Comparison of ENCODE assay signal across 8 cellular contexts in the genomic region with DNA sequence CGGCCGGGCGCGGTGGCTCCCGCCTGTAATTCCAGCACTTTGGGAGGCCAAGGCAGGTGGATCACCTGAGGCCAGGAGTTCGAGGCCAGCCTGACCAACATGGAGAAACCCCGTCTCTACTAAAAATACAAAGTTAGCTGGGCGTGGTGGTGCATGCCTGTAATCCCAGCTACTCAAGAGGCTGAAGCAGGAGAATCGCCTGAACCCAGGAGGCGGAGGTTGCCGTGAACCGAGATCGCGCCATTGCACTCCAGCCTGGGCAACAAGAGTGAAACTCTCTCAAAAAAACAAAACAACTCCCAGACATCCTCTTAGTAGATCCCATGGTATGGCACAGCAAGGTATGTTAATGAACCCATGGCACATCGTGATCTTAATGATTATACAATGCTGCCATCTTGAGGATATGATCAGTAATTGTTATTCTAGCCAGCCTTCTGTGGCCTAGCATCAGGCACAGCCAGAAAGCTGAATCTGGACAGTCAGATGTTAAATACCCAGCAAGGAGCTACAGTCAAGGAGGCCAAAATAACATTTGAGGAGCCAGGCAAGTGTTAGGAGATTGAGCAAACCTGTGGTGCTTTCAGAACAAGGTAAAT. TPM values are rescaled to one million over a fixed set of nuclear protein-coding genes. Genes with fewer than 3 reads are reported as not detected.
A peak's percentile ranks its signal among the peaks of the same experiment; 100 is the strongest.
DNase-seq lines count a peak whose midpoint lies in the region; ATAC-seq, FAIRE-seq and TF ChIP-seq lines count a peak whose summit lies in the region.
"Not testable (repeated sequence)": the region's sequence is repeated elsewhere in the genome, so short reads cannot be mapped to it uniquely, and the experiment has no call there.

No MANE protein-coding gene starts in this region.

- H4K8ac ChIP-seq in mesendoderm (ENCODE audit: low read depth, low read length): not testable (repeated sequence)

- H3K4ac ChIP-seq in mesendoderm (ENCODE audit: low read depth, low read length): not testable (repeated sequence)

- H3K56ac ChIP-seq in mesendoderm (ENCODE audit: low read length): not testable (repeated sequence)

- FAIRE-seq in G401.6 (lab: Jason Lieb, UNC): peak; percentile 98

- TF ChIP-seq CTCF in epithelial cell of proximal tubule (conservative IDR thresholded peaks at IDR 0.05; ENCODE audit: low read depth, low read length) (peak; percentile 57), thyroid gland (IDR thresholded peaks at IDR 0.05) (peak in 5 of 6 experiments; percentile 25 to 83 (median 73))

- peak; percentile 94 for ATAC-seq in GM21717 (IDR thresholded peaks at IDR 0.05; ENCODE audit: unreplicated experiment)
- peak; percentile 65 for ATAC-seq in HG03575 (IDR thresholded peaks at IDR 0.05; ENCODE audit: extremely low read depth, insufficient number of reproducible peaks, low FRiP score, unreplicated experiment)
- peak; percentile 83 to 85 for ATAC-seq in activated CD4-positive, CD25-positive, alpha-beta regulatory T cell treated with anti-CD3 and anti-CD28 coated beads, Interleukin-2, amount 50 U/mL, for 24 hours

- H3K4me1 ChIP-seq in mesendoderm (ENCODE audit: control insufficient read depth, low read depth, low read length): not testable (repeated sequence)
- H3K4me1 ChIP-seq in thyroid gland: peaks cover 9 to 19% of the 10 kb centered on the region in 2 donors

- H3K27me3 ChIP-seq in mesendoderm (ENCODE audit: insufficient read depth, low read length, poor library complexity); thyroid gland: not testable (repeated sequence)

- not testable (repeated sequence) for H2AK5ac ChIP-seq in mesendoderm (ENCODE audit: low read length)

- not testable (repeated sequence) for H2BK5ac ChIP-seq in mesendoderm (ENCODE audit: low read length)

- not testable (repeated sequence) for H3K23ac ChIP-seq in mesendoderm (ENCODE audit: low read length)

- H3K79me2 ChIP-seq in mesendoderm (ENCODE audit: control insufficient read depth, insufficient read depth, low read length): not testable (repeated sequence)

- H2BK15ac ChIP-seq in mesendoderm (replicated peaks; ENCODE audit: low read depth): not testable (repeated sequence)

- peak; percentile 38 for DNase-seq in NCI-H510A (lab: John Stamatoyannopoulos, UW)
- DNase-seq in epithelial cell of proximal tubule (ENCODE audit: low read depth); thyroid gland: not testable (repeated sequence)
- DNase-seq in mesendoderm: peak; percentile 92

- not testable (repeated sequence) for H2BK120ac ChIP-seq in mesendoderm (ENCODE audit: low read depth, low read length)

- not testable (repeated sequence) for H3K36me3 ChIP-seq in mesendoderm (ENCODE audit: control insufficient read depth, insufficient read depth, low read length); thyroid gland

- not testable (repeated sequence) for H3K9ac ChIP-seq in mesendoderm (ENCODE audit: low read length)

- not testable (repeated sequence) for TF ChIP-seq POLR2A in thyroid gland (IDR thresholded peaks at IDR 0.05)

- intact Hi-C loops in thyroid gland (cut with DNase I): loop anchor here (5.0 to 10.0 kb wide), 3 partner anchors 122 to 250 kb away; no protein-coding TSS in a partner anchor

- not testable (repeated sequence) for H3K9me3 ChIP-seq in thyroid gland

- H3K4me2 ChIP-seq in mesendoderm (ENCODE audit: low read length): not testable (repeated sequence)

- not testable (repeated sequence) for H3K79me1 ChIP-seq in mesendoderm (ENCODE audit: low read length)

- H3K27ac ChIP-seq in mesendoderm (ENCODE audit: low read depth, low read length); thyroid gland: not testable (repeated sequence)

- WGBS in mesendoderm (ENCODE audit: extremely low coverage, insufficient coverage, low lambda C conversion rate): no CpG with 5 or more reads among the region's 15 CpGs
- 44 to 45% methylated on average over 15 of the region's 15 CpGs for WGBS in thyroid gland, 2 donors

- H3K4me3 ChIP-seq in epithelial cell of proximal tubule (ENCODE audit: low read depth, low read length); mesendoderm (ENCODE audit: low read length); thyroid gland (replicated peaks in 1 of 3): not testable (repeated sequence)

- not testable (repeated sequence) for H3K18ac ChIP-seq in mesendoderm (ENCODE audit: low read length)

- H4K5ac ChIP-seq in mesendoderm (ENCODE audit: low read length): not testable (repeated sequence)

RNA-seq across cellular contexts. Expression of a gene that starts 13.4 kb away (rescaled TPM):
- total RNA-seq in epithelial cell of proximal tubule (176 and 187 TPM in 2 replicates), thyroid gland (100 to 1,000 TPM; 183 to 262 (median 202) TPM)
- 145 TPM for polyA plus RNA-seq in mesendoderm (2013, experiment 1 of 2)
- 145 TPM for polyA plus RNA-seq in mesendoderm (2013, experiment 2 of 2)

RNA-seq across cellular contexts. Expression of a gene that starts 16.7 kb away (rescaled TPM):
- total RNA-seq in epithelial cell of proximal tubule (2.0 and 2.7 TPM in 2 replicates), thyroid gland (1 to 10 TPM; 4.4 to 6.2 (median 5.5) TPM)
- polyA plus RNA-seq in mesendoderm (2013, experiment 1 of 2): 0.13 TPM
- 0.07 TPM for polyA plus RNA-seq in mesendoderm (2013, experiment 2 of 2)
